ENCODE assay signal across 11 cellular contexts in genomic region chr1:91725961-91726704, GRCh38.
DNase-seq lines count a peak whose midpoint lies in the region; FAIRE-seq and TF ChIP-seq lines count a peak whose summit lies in the region.
"Had no signal": no experiment of that assay in that cellular context is flagged by ENCODE, and none has a peak within 500 bp of the region (broad histone marks: within the 10 kb centered on the region; RNA-seq: fewer than 3 reads in every experiment).

No MANE protein-coding gene starts in this region.

- TF ChIP-seq CTCF in HEK293 (tag by site-specific recombination; IDR thresholded peaks at IDR 0.05): no peak
- TF ChIP-seq CTCF in kidney (IDR thresholded peaks at IDR 0.05; ENCODE audit: borderline replicate concordance, extremely low read depth, insufficient read depth): no peak
- TF ChIP-seq CTCF in smooth muscle cell (IDR thresholded peaks at IDR 0.05; ENCODE audit: borderline replicate concordance, insufficient read depth, poor library complexity, severe bottlenecking): no peak
- TF ChIP-seq CTCF in GM13977 (IDR thresholded peaks at IDR 0.05; ENCODE audit: extremely low read depth, insufficient read depth, missing control alignments): no peak

- H3K9me3 ChIP-seq in HEK293 (ENCODE audit: control insufficient read depth, insufficient read depth, low read depth, low read length) (no peaks in the 10 kb centered on the region), kidney (ENCODE audit: control insufficient read depth in 1 of 2, low read length in 2 of 2) (no peaks in the 10 kb centered on the region), smooth muscle cell (replicated peaks; ENCODE audit: low read depth) (no peaks in the 10 kb centered on the region)

- no peaks in the 10 kb centered on the region for H3K27me3 Mint-ChIP-seq in activated CD4-positive, alpha-beta T cell treated with anti-CD3 and anti-CD28 coated beads, Interleukin-2, amount 10 ng/mL, durations not matched to agents 24 days and 14 days

- CTCF ChIA-PET in HEK293 (lab: Yijun Ruan, JAX): no interaction called here

- DNase-seq in caudate nucleus (lab: John Stamatoyannopoulos, UW): peak in 3 of 61 donors; percentile 4 to 29 (median 21)
- DNase-seq in kidney: no peak
- no peak for DNase-seq in smooth muscle cell (lab: John Stamatoyannopoulos, UW; ENCODE audit: unreplicated experiment)
- DNase-seq in DMS79 (lab: John Stamatoyannopoulos, UW): no peak
- no peak for DNase-seq in SHP77 treated with DMSO at 0.1 percent for 48 hours (lab: John Stamatoyannopoulos, UW)
- no peak for DNase-seq in activated CD4-positive, alpha-beta T cell treated with anti-CD3 and anti-CD28 coated beads, Interleukin-2, amount 10 ng/mL, durations not matched to agents 24 days and 14 days
- no peak for DNase-seq in GM13977 (ENCODE audit: low spot score)
- DNase-seq: activated CD4-positive, alpha-beta T cell treated with anti-CD3 and anti-CD28 coated beads, Interleukin-2, amount 50 U/mL, for 4 hours; trophoblast cell had no signal

- peaks cover 17% of the 10 kb centered on the region for H3K4me1 Mint-ChIP-seq in activated CD4-positive, alpha-beta T cell treated with anti-CD3 and anti-CD28 coated beads, Interleukin-2, amount 10 ng/mL, durations not matched to agents 24 days and 14 days

- H3K4me3 Mint-ChIP-seq in activated CD4-positive, alpha-beta T cell treated with anti-CD3 and anti-CD28 coated beads, Interleukin-2, amount 10 ng/mL, durations not matched to agents 24 days and 14 days: no peak overlapping the region

- H3K27ac Mint-ChIP-seq in activated CD4-positive, alpha-beta T cell treated with anti-CD3 and anti-CD28 coated beads, Interleukin-2, amount 10 ng/mL, durations not matched to agents 24 days and 14 days: no peak overlapping the region

- no peaks in the 10 kb centered on the region for H3K79me2 ChIP-seq in smooth muscle cell (ENCODE audit: low read depth)

- no peak for FAIRE-seq in kidney (lab: Jason Lieb, UNC)
- FAIRE-seq: HTR-8/SVneo had no signal

- POLR2A ChIA-PET in HEK293 (lab: Yijun Ruan, JAX): no interaction called here

- H3K36me3 ChIP-seq in HEK293 (ENCODE audit: control insufficient read depth in 2 of 2, insufficient read depth in 1 of 2, low read length in 2 of 2): peaks cover 0 to 17% of the 10 kb centered on the region in 2 experiments; a peak in 1 of 3 replicates
- H3K36me3 ChIP-seq in kidney (ENCODE audit: control insufficient read depth in 1 of 2, insufficient read depth in 2 of 2, low read length in 2 of 2): peaks cover 0 to 11% of the 10 kb centered on the region in 2 donors
- no peaks in the 10 kb centered on the region for H3K36me3 ChIP-seq in smooth muscle cell (ENCODE audit: low read depth)

- peaks cover 9% of the 10 kb centered on the region for H3K9me3 Mint-ChIP-seq in activated CD4-positive, alpha-beta T cell treated with anti-CD3 and anti-CD28 coated beads, Interleukin-2, amount 10 ng/mL, durations not matched to agents 24 days and 14 days

- H3K4me3 ChIP-seq in HEK293 (ENCODE audit: low read depth, low read length) (no peak overlapping the region), kidney (ENCODE audit: low read length in 2 of 2) (no peak overlapping the region), smooth muscle cell (no peak overlapping the region)

- H4K20me1 ChIP-seq in smooth muscle cell (ENCODE audit: low read depth): no peaks in the 10 kb centered on the region

- no peak overlapping the region for H3K4me2 ChIP-seq in smooth muscle cell

- intact Hi-C loops in kidney (cut with DNase I): no loop called here
- intact Hi-C loops in activated CD4-positive, alpha-beta T cell treated with anti-CD3 and anti-CD28 coated beads, Interleukin-2, amount 10 ng/mL, durations not matched to agents 24 days and 14 days (cut with micrococcal nuclease): no loop called here

- peaks cover 26% of the 10 kb centered on the region for H3K36me3 Mint-ChIP-seq in activated CD4-positive, alpha-beta T cell treated with anti-CD3 and anti-CD28 coated beads, Interleukin-2, amount 10 ng/mL, durations not matched to agents 24 days and 14 days (ENCODE audit: low read depth)

- H3K4me1 ChIP-seq in HEK293 (ENCODE audit: control insufficient read depth, insufficient read depth, low read length): no peaks in the 10 kb centered on the region
- peaks cover 3 to 15% of the 10 kb centered on the region in 2 donors for H3K4me1 ChIP-seq in kidney (ENCODE audit: control insufficient read depth in 1 of 2, insufficient read depth in 1 of 2, low read depth in 1 of 2, low read length in 2 of 2)
- H3K4me1 ChIP-seq in smooth muscle cell (ENCODE audit: low read depth): peaks cover 4% of the 10 kb centered on the region

- H3K9ac ChIP-seq in kidney (ENCODE audit: low read length in 2 of 2) (no peak overlapping the region), smooth muscle cell (ENCODE audit: low read depth) (no peak overlapping the region)

- H3K27ac ChIP-seq in HEK293 (ENCODE audit: extremely low read depth, low read depth, low read length): no peak overlapping the region
- peak overlapping the region; percentile 39 for H3K27ac ChIP-seq in caudate nucleus (ENCODE audit: low read depth, low read length)
- peak overlapping the region; percentile 58 to 80 for H3K27ac ChIP-seq in kidney (ENCODE audit: low read depth in 2 of 2, low read length in 2 of 2)
- H3K27ac ChIP-seq in smooth muscle cell (ENCODE audit: low read depth): peak overlapping the region; percentile 32

- 68% methylated on average over 7 of the region's 7 CpGs for WGBS in smooth muscle cell (ENCODE audit: low lambda C conversion rate)

- H2AFZ ChIP-seq in smooth muscle cell (ENCODE audit: low read depth): no peak overlapping the region

- H3K27me3 ChIP-seq in smooth muscle cell (ENCODE audit: low read depth): no peaks in the 10 kb centered on the region

- in situ Hi-C loops in GM13977 (cut with MboI; ENCODE audit: low pct_unique_long_range_greater_than_20kb, low sequenced_read_pairs, unreplicated experiment): no loop called here

- H3F3A ChIP-seq in smooth muscle cell (ENCODE audit: low read depth): peaks cover 5% of the 10 kb centered on the region

TF ChIP-seq in HEK293, 187 proteins besides CTCF, POLR2A, EP300 and RAD21:
- TF ChIP-seq FEZF1 (tag by site-specific recombination; IDR thresholded peaks at IDR 0.05) (peak; percentile 73), ZNF654 (tag by site-specific recombination; IDR thresholded peaks at IDR 0.05; ENCODE audit: low read depth) (no peak)
TF ChIP-seq in HEK293: peak in this region for 1.
